In the genomic region with DNA sequence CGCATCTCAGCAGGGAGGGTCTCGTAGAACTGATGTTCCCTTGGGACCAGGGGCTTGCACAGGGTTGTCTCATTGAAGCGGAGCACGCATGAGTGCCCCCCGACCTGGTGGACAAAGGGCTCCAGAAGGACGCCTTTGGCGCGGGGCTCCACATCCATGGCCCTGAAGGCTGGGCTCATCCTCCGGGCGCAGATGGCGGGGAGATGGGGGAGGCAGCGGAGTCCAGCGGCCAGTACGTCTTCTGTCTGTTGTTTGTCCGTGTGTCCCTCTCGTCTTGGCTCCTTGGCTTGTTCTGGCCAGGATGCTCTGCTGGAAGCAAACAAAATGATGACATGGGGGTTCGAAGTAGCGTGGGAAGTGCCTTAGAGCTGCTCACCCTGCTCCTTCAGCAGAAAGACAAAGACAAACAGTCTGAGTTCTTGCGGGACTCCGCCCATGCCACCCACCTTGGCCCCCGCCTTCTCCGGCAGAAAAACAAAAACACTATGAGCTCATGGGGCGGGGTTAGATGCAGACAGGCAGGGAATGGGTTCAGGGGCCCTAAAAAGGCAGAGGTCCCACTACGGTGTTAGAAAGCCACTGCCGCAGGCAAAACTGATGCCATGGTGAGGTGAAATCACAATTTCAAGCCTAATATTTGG, we compare ENCODE assay signal across 10 cellular contexts. TPM values are rescaled to one million over a fixed set of nuclear protein-coding genes. Genes with fewer than 3 reads are reported as not detected.
DNase-seq lines count a peak whose midpoint lies in the region; ATAC-seq, FAIRE-seq and TF ChIP-seq lines count a peak whose summit lies in the region.
"Had no signal": no experiment of that assay in that cellular context is flagged by ENCODE, and none has a peak within 500 bp of the region (broad histone marks: within the 10 kb centered on the region; RNA-seq: fewer than 3 reads in every experiment).

No MANE protein-coding gene starts in this region.

- H3K9me3 ChIP-seq in Panc1 (ENCODE audit: control insufficient read depth, insufficient read depth, low read depth, low read length) (no peaks in the 10 kb centered on the region), mesenchymal stem cell (ENCODE audit: control insufficient read depth, low read length) (no peaks in the 10 kb centered on the region), tibial artery (no peaks in the 10 kb centered on the region)
- H3K9me3 ChIP-seq in CD4-positive, alpha-beta memory T cell (ENCODE audit: control insufficient read depth in 1 of 2, low read length in 2 of 2) = no peaks in the 10 kb centered on the region

- H3K4me1 ChIP-seq in Panc1 (ENCODE audit: control insufficient read depth, insufficient read depth, low read length) = peaks cover 7% of the 10 kb centered on the region; the same call in 1 of the 2 replicates
- peaks cover 19% of the 10 kb centered on the region for H3K4me1 ChIP-seq in mesenchymal stem cell (ENCODE audit: control insufficient read depth, insufficient read depth, low read depth, low read length)
- peaks cover 5 to 47% (median 15%) of the 10 kb centered on the region in 4 donors for H3K4me1 ChIP-seq in tibial artery
- peaks cover 11% of the 10 kb centered on the region for H3K4me1 ChIP-seq in CD4-positive, alpha-beta memory T cell (ENCODE audit: insufficient read depth, low read length)

- CTCF ChIA-PET in Panc1 (lab: Charles Lee) = no interaction called here
- CTCF ChIA-PET in CD4-positive, alpha-beta memory T cell (lab: Charles Lee; ENCODE audit: partially characterized antibody) = no interaction called here

- H4K91ac ChIP-seq in mesenchymal stem cell (ENCODE audit: low read length) = no peak overlapping the region

- POLR2A ChIA-PET in Panc1 (lab: Charles Lee) = no interaction called here
- POLR2A ChIA-PET in CD4-positive, alpha-beta memory T cell (lab: Charles Lee; ENCODE audit: partially characterized antibody) = interaction anchor here (1.1 kb wide), 1 partner anchor 22 kb away, joined by 3 read pairs; a partner anchor contains a TSS

- FAIRE-seq in endometrium (lab: Jason Lieb, UNC) = peak; percentile 21

- intact Hi-C loops in Panc1 (cut with micrococcal nuclease; ENCODE audit: unreplicated experiment) (no loop called here), tibial artery (cut with DNase I; ENCODE audit: low total_unique reads) (no loop called here)
- intact Hi-C loops in CD4-positive, alpha-beta memory T cell (cut with micrococcal nuclease) = no loop called here

- H2BK5ac ChIP-seq in mesenchymal stem cell (ENCODE audit: low read depth, low read length, poor library complexity, severe bottlenecking) = no peak overlapping the region

- no peak overlapping the region for H3K4me2 ChIP-seq in mesenchymal stem cell (ENCODE audit: low read length, poor library complexity, severe bottlenecking)

- BruUV-seq in Panc1 (replicated peaks; lab: Mats Ljungman, UMichigan) = no TSS peak

- no peak overlapping the region for H3K27ac ChIP-seq in Panc1 (ENCODE audit: low read length)
- H3K27ac ChIP-seq in mesenchymal stem cell (ENCODE audit: low read length, poor library complexity, severe bottlenecking) = peak overlapping the region; percentile 40
- peak overlapping the region; percentile 83 to 84 for H3K27ac ChIP-seq in tibial artery
- H3K27ac ChIP-seq in CD4-positive, alpha-beta memory T cell (ENCODE audit: low read depth, low read length) = no peak overlapping the region

- H2AFZ ChIP-seq in mesenchymal stem cell (ENCODE audit: low read depth, low read length) = no peak overlapping the region

- no peak overlapping the region for H3K23ac ChIP-seq in mesenchymal stem cell (ENCODE audit: low read length in 2 of 2)

- H3K4me3 ChIP-seq in Panc1 (ENCODE audit: low read depth in 2 of 2, low read length in 2 of 2) = no peak overlapping the region
- H3K4me3 ChIP-seq in mesenchymal stem cell (ENCODE audit: insufficient read depth in 1 of 2, low read depth in 1 of 2, low read length in 2 of 2) = peak overlapping the region in 1 of 2 experiments; percentile 76
- H3K4me3 ChIP-seq in tibial artery = peak overlapping the region; percentile 48 to 50
- no peak overlapping the region for H3K4me3 ChIP-seq in CD4-positive, alpha-beta memory T cell (ENCODE audit: low read length in 2 of 2)

- peak; percentile 24 for ATAC-seq in Panc1
- no peak for ATAC-seq in GM19455 (IDR thresholded peaks at IDR 0.05; ENCODE audit: unreplicated experiment)

- no peak overlapping the region for H3K4me3 Mint-ChIP-seq in CD4-positive, alpha-beta memory T cell
- H3K4me3 Mint-ChIP-seq: memory B cell; T-helper 2 cell treated with Interferon-gamma antibody and Interleukin-4, amounts not matched to agents 5 μg/mL and 100 μg/mL, for 36 hours had no signal

- no peak overlapping the region for H2BK120ac ChIP-seq in mesenchymal stem cell (ENCODE audit: low read depth, low read length)

- no peak overlapping the region for H2BK15ac ChIP-seq in mesenchymal stem cell (ENCODE audit: low read depth, poor library complexity, severe bottlenecking)

- no peaks in the 10 kb centered on the region for H3K27me3 ChIP-seq in Panc1 (ENCODE audit: control insufficient read depth, insufficient read depth, low read length)
- H3K27me3 ChIP-seq in mesenchymal stem cell (ENCODE audit: control insufficient read depth in 1 of 2, insufficient read depth in 1 of 2, low read length in 2 of 2) = no peaks in the 10 kb centered on the region
- H3K27me3 ChIP-seq in tibial artery = no peaks in the 10 kb centered on the region
- no peaks in the 10 kb centered on the region for H3K27me3 ChIP-seq in CD4-positive, alpha-beta memory T cell (ENCODE audit: insufficient read depth, low read length)

- H3K27ac Mint-ChIP-seq in CD4-positive, alpha-beta memory T cell = peak overlapping the region in 2 of 7 donors; percentile 29 to 47
- H3K27ac Mint-ChIP-seq: memory B cell; T-helper 2 cell treated with Interferon-gamma antibody and Interleukin-4, amounts not matched to agents 5 μg/mL and 100 μg/mL, for 36 hours had no signal

- 88% methylated on average over 24 of the region's 25 CpGs for WGBS in mesenchymal stem cell

- no peak overlapping the region for H2BK12ac ChIP-seq in mesenchymal stem cell (ENCODE audit: low read length in 2 of 2)

- H3K36me3 ChIP-seq in Panc1 (ENCODE audit: control insufficient read depth, insufficient read depth, low read length) (peaks cover 27% of the 10 kb centered on the region), mesenchymal stem cell (ENCODE audit: control insufficient read depth in 1 of 2, insufficient read depth in 2 of 2, low read depth in 1 of 2, low read length in 2 of 2) (peaks cover 52 to 63% of the 10 kb centered on the region in 2 experiments), tibial artery (peaks cover 30 to 69% (median 44%) of the 10 kb centered on the region in 3 donors)
- peaks cover 57% of the 10 kb centered on the region for H3K36me3 ChIP-seq in CD4-positive, alpha-beta memory T cell (ENCODE audit: insufficient read depth, low read length)

- peak overlapping the region; percentile 86 for H3K9ac ChIP-seq in mesenchymal stem cell (ENCODE audit: low read length)

- H3K9me3 Mint-ChIP-seq in CD4-positive, alpha-beta memory T cell = no peaks in the 10 kb centered on the region
- H3K9me3 Mint-ChIP-seq: memory B cell; T-helper 2 cell treated with Interferon-gamma antibody and Interleukin-4, amounts not matched to agents 5 μg/mL and 100 μg/mL, for 36 hours had no signal

- H4K8ac ChIP-seq in mesenchymal stem cell (ENCODE audit: low read length) = no peak overlapping the region

- H3K14ac ChIP-seq in mesenchymal stem cell (ENCODE audit: low read length in 2 of 2) = no peak overlapping the region

- peak overlapping the region in 1 of 2 experiments; percentile 19 for H3K18ac ChIP-seq in mesenchymal stem cell (ENCODE audit: low read depth in 1 of 2, low read length in 2 of 2)

- peaks cover 23 to 59% of the 10 kb centered on the region in 2 donors for H3K36me3 Mint-ChIP-seq in CD4-positive, alpha-beta memory T cell

- peak overlapping the region; percentile 42 for H2AK5ac ChIP-seq in mesenchymal stem cell (ENCODE audit: low read length, severe bottlenecking)

- H3K27me3 Mint-ChIP-seq in CD4-positive, alpha-beta memory T cell = no peaks in the 10 kb centered on the region
- H3K27me3 Mint-ChIP-seq: memory B cell had no signal

- no peak for TF ChIP-seq CTCF in Panc1 (IDR thresholded peaks at IDR 0.05)
- TF ChIP-seq CTCF in tibial artery (IDR thresholded peaks at IDR 0.05) = no peak

- in situ Hi-C loops in Panc1 (cut with HindIII; ENCODE audit: low pct_unique_long_range_greater_than_20kb, low sequenced_read_pairs) = no loop called here

- DNase-seq in Panc1 (ENCODE audit: low read depth, low spot score) (no peak), mesenchymal stem cell (peak; percentile 18), tibial artery (peak; percentile 74 to 85), pons (ENCODE audit: low spot score) (no peak)
- DNase-seq in CD4-positive, alpha-beta memory T cell = no peak
- DNase-seq in stimulated activated CD4-positive, alpha-beta T cell treated with anti-CD3 and anti-CD28 coated beads, Interleukin-2, amount 100 ng/mL, for 24 hours = no peak

- peaks cover 8% of the 10 kb centered on the region for H3K79me1 ChIP-seq in mesenchymal stem cell (replicated peaks; ENCODE audit: low read length, poor library complexity, severe bottlenecking)

- H3K4ac ChIP-seq in mesenchymal stem cell (ENCODE audit: low read depth in 1 of 2, low read length in 2 of 2) = no peak overlapping the region

- peaks cover 12 to 24% (median 18%) of the 10 kb centered on the region in 4 donors for H3K4me1 Mint-ChIP-seq in CD4-positive, alpha-beta memory T cell

RNA-seq across cellular contexts. Expression of a gene that starts 9.5 kb away (rescaled TPM):
- 26.8 TPM for total RNA-seq in Panc1 (2021; ENCODE audit: unreplicated experiment)
- 33.1 TPM for polyA plus RNA-seq in Panc1 (2012; ENCODE audit: insufficient read length)
- 12.3 TPM for polyA plus RNA-seq in mesenchymal stem cell (2013, experiment 1 of 2)
- 11.3 TPM for polyA plus RNA-seq in mesenchymal stem cell (2013, experiment 2 of 2)
- total RNA-seq in CD4-positive, alpha-beta memory T cell = 10 to 100 TPM; 20.1 to 21.7 TPM
- 10 to 100 TPM in 1 of 2 donors, 1 to 10 TPM in 1; 8.3 to 16.1 TPM for polyA plus RNA-seq in CD4-positive, alpha-beta memory T cell

RNA-seq across cellular contexts. Expression of a gene that starts 21.8 kb away (rescaled TPM):
- total RNA-seq in Panc1 (2021; ENCODE audit: unreplicated experiment) = 50.2 TPM
- 54.2 TPM for polyA plus RNA-seq in Panc1 (2012; ENCODE audit: insufficient read length)
- 75.8 TPM for polyA plus RNA-seq in mesenchymal stem cell (2013, experiment 1 of 2)
- 75.0 TPM for polyA plus RNA-seq in mesenchymal stem cell (2013, experiment 2 of 2)
- total RNA-seq in CD4-positive, alpha-beta memory T cell = 10 to 100 TPM; 84.5 to 91.8 TPM
- polyA plus RNA-seq in CD4-positive, alpha-beta memory T cell = 10 to 100 TPM; 49.4 to 50.3 TPM

RNA-seq across cellular contexts. Expression of a gene that starts 32.5 kb away (rescaled TPM):
- total RNA-seq in Panc1 (2021; ENCODE audit: unreplicated experiment) = 7.7 TPM
- 10.8 TPM for polyA plus RNA-seq in Panc1 (2012; ENCODE audit: insufficient read length)
- polyA plus RNA-seq in mesenchymal stem cell (2013, experiment 1 of 2) = 2.1 TPM
- 2.0 TPM for polyA plus RNA-seq in mesenchymal stem cell (2013, experiment 2 of 2)
- total RNA-seq in CD4-positive, alpha-beta memory T cell = 1 to 10 TPM; 3.3 to 3.5 TPM
- under 1 TPM; 0.04 to 0.78 TPM for polyA plus RNA-seq in CD4-positive, alpha-beta memory T cell

RNA-seq across cellular contexts. Expression of a gene that starts 60.0 kb away (rescaled TPM):
- 36.3 TPM for total RNA-seq in Panc1 (2021; ENCODE audit: unreplicated experiment)
- 32.3 TPM for polyA plus RNA-seq in Panc1 (2012; ENCODE audit: insufficient read length)
- polyA plus RNA-seq in mesenchymal stem cell (2013, experiment 1 of 2) = 42.5 TPM
- 39.9 TPM for polyA plus RNA-seq in mesenchymal stem cell (2013, experiment 2 of 2)
- 10 to 100 TPM; 31.6 to 32.4 TPM for total RNA-seq in CD4-positive, alpha-beta memory T cell
- polyA plus RNA-seq in CD4-positive, alpha-beta memory T cell = 1 to 10 TPM; 3.0 to 3.5 TPM

Comparison
In these comparisons a context has a peak if more than half of its experiments do, and no peak if none do; other contexts are left out.
1. DNase-seq: peak in mesenchymal stem cell (single experiment) and tibial artery (2 of 2); none in Panc1 (single experiment), CD4-positive, alpha-beta memory T cell (0 of 5), pons (single experiment) and stimulated activated CD4-positive, alpha-beta T cell treated with anti-CD3 and anti-CD28 coated beads, Interleukin-2, amount 100 ng/mL, for 24 hours (0 of 2).
2. H3K27ac ChIP-seq: peak in mesenchymal stem cell (single experiment) and tibial artery (2 of 2); none in Panc1 (single experiment) and CD4-positive, alpha-beta memory T cell (single experiment).
3. H3K4me3 ChIP-seq: peak in tibial artery (2 of 2); none in Panc1 (0 of 2) and CD4-positive, alpha-beta memory T cell (0 of 2).